In the genomic region with DNA sequence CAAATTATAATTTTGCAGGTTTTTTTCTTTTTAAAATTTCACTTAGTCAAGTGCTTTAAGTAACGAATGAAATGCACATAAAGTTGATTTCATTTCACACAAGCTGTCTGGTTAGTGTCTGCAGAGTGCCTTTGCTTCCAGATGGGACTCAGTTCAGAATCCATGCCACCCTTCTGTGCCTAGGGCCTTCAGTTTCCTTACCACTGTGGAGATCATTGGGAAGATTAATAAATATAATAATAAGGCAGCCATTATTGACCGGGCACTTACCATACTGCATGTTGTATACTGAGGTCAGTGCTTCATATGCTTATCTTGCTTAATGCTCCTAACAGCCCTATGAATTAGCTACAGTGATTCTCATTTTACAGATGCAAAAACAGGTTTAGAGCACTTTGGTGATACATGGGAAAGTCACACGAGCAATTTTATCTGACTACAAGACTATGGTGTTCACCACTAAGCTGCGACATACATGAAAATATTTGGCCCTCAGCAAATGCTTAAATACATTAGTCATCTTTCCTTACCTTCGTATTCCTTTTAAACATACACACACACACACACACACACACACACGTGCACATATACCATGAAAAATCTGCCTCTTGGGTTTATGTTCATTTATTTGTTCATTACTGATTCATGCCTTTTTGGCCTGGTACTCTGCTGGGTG, we compare ENCODE assay signal across 28 cellular contexts. TPM values are rescaled to one million over a fixed set of nuclear protein-coding genes. Genes with fewer than 3 reads are reported as not detected.
DNase-seq lines count a peak whose midpoint lies in the region; ATAC-seq, FAIRE-seq and TF ChIP-seq lines count a peak whose summit lies in the region.
"Had no signal": no experiment of that assay in that cellular context is flagged by ENCODE, and none has a peak within 500 bp of the region (broad histone marks: within the 10 kb centered on the region; RNA-seq: fewer than 3 reads in every experiment).

No MANE protein-coding gene starts in this region.

- no peak overlapping the region for H3K9ac ChIP-seq in endodermal cell (ENCODE audit: extremely low read depth, low read length, poor library complexity, severe bottlenecking)
- no peak overlapping the region for H3K9ac ChIP-seq in keratinocyte (ENCODE audit: control insufficient read depth, extremely low read depth, insufficient read depth, low read length)

- no peak overlapping the region for H2AFZ ChIP-seq in keratinocyte (ENCODE audit: control insufficient read depth, low read length)
- H2AFZ ChIP-seq: PC-9 had no signal

- H3K27me3 ChIP-seq in endodermal cell (ENCODE audit: control insufficient read depth, insufficient read depth, low read length, poor library complexity, severe bottlenecking) (peaks cover 46% of the 10 kb centered on the region), keratinocyte (ENCODE audit: control insufficient read depth, extremely low read depth, insufficient read depth, low read length) (no peaks in the 10 kb centered on the region)

- H3K9me3 ChIP-seq in endodermal cell (ENCODE audit: control insufficient read depth, low read length), result no peaks in the 10 kb centered on the region
- H3K9me3 ChIP-seq in keratinocyte (ENCODE audit: control insufficient read depth, low read depth, low read length), result no peaks in the 10 kb centered on the region
- H3K9me3 ChIP-seq: A549, Caco-2, SJCRH30 had no signal

- peaks cover 5% of the 10 kb centered on the region for H3K4me1 Mint-ChIP-seq in endodermal cell

- TF ChIP-seq POLR2A in GM12891 (IDR thresholded peaks at IDR 0.05; ENCODE audit: low read depth, low read length), result no peak

- peaks cover 42% of the 10 kb centered on the region for H3K27me3 Mint-ChIP-seq in endodermal cell (ENCODE audit: insufficient read depth)

- FAIRE-seq in keratinocyte (lab: Jason Lieb, UNC) (peak; percentile 64), GM12891 (lab: Jason Lieb, UNC) (no peak)
- FAIRE-seq: A549, G401.6, HepG2, K562 had no signal

- no peak overlapping the region for H3K4me2 ChIP-seq in keratinocyte (ENCODE audit: control insufficient read depth, extremely low read depth, insufficient read depth, low read depth, low read length)
- H3K4me2 ChIP-seq: A549, PC-9 had no signal

- H3K4me3 Mint-ChIP-seq in endodermal cell, result no peak overlapping the region
- H3K4me3 Mint-ChIP-seq: CD4-positive, alpha-beta memory T cell had no signal

- DNase-seq in HPDE6-E6E7 (ENCODE audit: extremely low spot score) (peak; percentile 16), endodermal cell (peak; percentile 10), keratinocyte (ENCODE audit: low read depth, low spot score) (no peak), NCI-H524 treated with DMSO at 0.1 percent for 48 hours (lab: John Stamatoyannopoulos, UW) (no peak), GM12891 (ENCODE audit: insufficient read length, low spot score) (no peak)
- no peak for DNase-seq in activated CD4-positive, CD25-positive, alpha-beta regulatory T cell treated with anti-CD3 and anti-CD28 coated beads, Interleukin-2, amount 50 U/mL, for 72 hours
- DNase-seq: AML-193; C1 segment of cervical spinal cord; Caco-2; CD4-positive, alpha-beta memory T cell; HCEC 1CT; MM.1S; NCI-H2029; NCI-H446; NCI-H526; NCI-H82; NK-92 treated with Interleukin-12 subunit alpha and Interleukin-12 subunit beta, amount 100 ng/mL, for 24 hours; PC-9; SJCRH30 had no signal

- H3K4me1 ChIP-seq in endodermal cell (ENCODE audit: control insufficient read depth, insufficient read depth, low read length) (no peaks in the 10 kb centered on the region), keratinocyte (ENCODE audit: control insufficient read depth, extremely low read depth, insufficient read depth, low read length) (peaks cover 8% of the 10 kb centered on the region)
- H3K4me1 ChIP-seq: A549, SJCRH30 had no signal

- H3K4me3 ChIP-seq in endodermal cell (ENCODE audit: low read length), result no peak overlapping the region
- no peak overlapping the region for H3K4me3 ChIP-seq in keratinocyte (ENCODE audit: control insufficient read depth in 2 of 3, extremely low read depth in 1 of 3, insufficient read depth in 2 of 3, low read depth in 1 of 3, low read length in 3 of 3)
- H3K4me3 ChIP-seq: A549, K562, PC-9, SJCRH30 had no signal

- TF ChIP-seq CTCF in endodermal cell (conservative IDR thresholded peaks at IDR 0.05) (no peak), keratinocyte (optimal IDR thresholded peaks at IDR 0.05 in 1 of 3, IDR thresholded peaks at IDR 0.05 in 1 of 3, conservative IDR thresholded peaks at IDR 0.05 in 1 of 3; ENCODE audit: extremely low read depth in 1 of 3, insufficient read depth in 2 of 3, low read length in 3 of 3) (no peak)

- H3K36me3 ChIP-seq in endodermal cell (ENCODE audit: control insufficient read depth, insufficient read depth, low read length) (no peaks in the 10 kb centered on the region), keratinocyte (ENCODE audit: control insufficient read depth in 2 of 2, extremely low read depth in 1 of 2, insufficient read depth in 2 of 2, low read length in 2 of 2) (no peaks in the 10 kb centered on the region)
- H3K36me3 ChIP-seq: SJCRH30 had no signal

- H3K9me3 Mint-ChIP-seq in endodermal cell, result no peaks in the 10 kb centered on the region
- H3K9me3 Mint-ChIP-seq: CD4-positive, alpha-beta memory T cell had no signal

- ATAC-seq in SK-N-SH treated with all-trans-retinoic acid at 6 μM for 48 hours, result peak; percentile 44; the same call in 1 of the 3 replicates
- no peak for ATAC-seq in GM19463 (IDR thresholded peaks at IDR 0.05; ENCODE audit: unreplicated experiment)
- ATAC-seq: A549, HepG2, K562, Right ventricle myocardium inferior had no signal

- no peaks in the 10 kb centered on the region for H4K20me1 ChIP-seq in keratinocyte (ENCODE audit: control insufficient read depth, extremely low read depth, insufficient read depth, low read length)

- H3K27ac ChIP-seq in endodermal cell (ENCODE audit: low read depth, low read length) (no peak overlapping the region), keratinocyte (ENCODE audit: control insufficient read depth, insufficient read depth, low read length) (no peak overlapping the region)
- H3K27ac ChIP-seq: A549, HL-60, PC-9, SJCRH30 had no signal

- no peaks in the 10 kb centered on the region for H3K79me2 ChIP-seq in keratinocyte (ENCODE audit: control insufficient read depth, insufficient read depth, low read length)

- no peaks in the 10 kb centered on the region for H3K36me3 Mint-ChIP-seq in endodermal cell (ENCODE audit: low read depth)
- H3K36me3 Mint-ChIP-seq: CD4-positive, alpha-beta memory T cell had no signal

- H3K9me1 ChIP-seq in keratinocyte (ENCODE audit: control insufficient read depth, extremely low read depth, insufficient read depth, low read length), result no peaks in the 10 kb centered on the region

- H3K27ac Mint-ChIP-seq in endodermal cell, result no peak overlapping the region
- H3K27ac Mint-ChIP-seq: CD4-positive, alpha-beta memory T cell had no signal

- WGBS in endodermal cell (ENCODE audit: insufficient coverage in 1 of 2, insufficient read length in 1 of 2), 2 experiments, result 75 to 88% methylated on average over 4 to 6 of the region's 6 CpGs

- dilution Hi-C loops in keratinocyte (cut with MboI; ENCODE audit: extremely low pct_ligation_motif_present, low sequenced_read_pairs), result no loop called here

TF ChIP-seq in SK-N-SH treated with all-trans-retinoic acid at 6 μM for 48 hours, 23 proteins besides CTCF, POLR2A, EP300 and RAD21 (continues in another document):
- TF ChIP-seq, protein P1, sequence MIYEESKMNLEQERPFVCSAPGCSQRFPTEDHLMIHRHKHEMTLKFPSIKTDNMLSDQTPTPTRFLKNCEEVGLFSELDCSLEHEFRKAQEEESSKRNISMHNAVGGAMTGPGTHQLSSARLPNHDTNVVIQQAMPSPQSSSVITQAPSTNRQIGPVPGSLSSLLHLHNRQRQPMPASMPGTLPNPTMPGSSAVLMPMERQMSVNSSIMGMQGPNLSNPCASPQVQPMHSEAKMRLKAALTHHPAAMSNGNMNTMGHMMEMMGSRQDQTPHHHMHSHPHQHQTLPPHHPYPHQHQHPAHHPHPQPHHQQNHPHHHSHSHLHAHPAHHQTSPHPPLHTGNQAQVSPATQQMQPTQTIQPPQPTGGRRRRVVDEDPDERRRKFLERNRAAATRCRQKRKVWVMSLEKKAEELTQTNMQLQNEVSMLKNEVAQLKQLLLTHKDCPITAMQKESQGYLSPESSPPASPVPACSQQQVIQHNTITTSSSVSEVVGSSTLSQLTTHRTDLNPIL (CRISPR knock-in tag; IDR thresholded peaks at IDR 0.05; ENCODE audit: low read depth), result no peak
- TF ChIP-seq RARB (CRISPR knock-in tag; IDR thresholded peaks at IDR 0.05), result no peak
- no peak for TF ChIP-seq TOX (CRISPR knock-in tag; IDR thresholded peaks at IDR 0.05; ENCODE audit: borderline replicate concordance)
- no peak for TF ChIP-seq CSDC2 (CRISPR knock-in tag; IDR thresholded peaks at IDR 0.05)
- no peak for TF ChIP-seq OSR1 (CRISPR knock-in tag; IDR thresholded peaks at IDR 0.05)
- TF ChIP-seq ISL1 (CRISPR knock-in tag; IDR thresholded peaks at IDR 0.05), result no peak

TF ChIP-seq in GM12891, 5 proteins besides CTCF, POLR2A, EP300 and RAD21:
- TF ChIP-seq TAF1 (IDR thresholded peaks at IDR 0.05; ENCODE audit: low read depth, low read length) (no peak), POU2F2 (IDR thresholded peaks at IDR 0.05; ENCODE audit: low read depth, low read length) (no peak), PAX5 (IDR thresholded peaks at IDR 0.05; ENCODE audit: insufficient read depth, low read length, severe bottlenecking) (no peak), SPI1 (IDR thresholded peaks at IDR 0.05; ENCODE audit: low read depth, low read length) (no peak), POLR2AphosphoS5 (IDR thresholded peaks at IDR 0.05; ENCODE audit: low read depth, low read length) (no peak)

RNA-seq across cellular contexts. Expression of gene NMNAT3, which starts 3.0 kb away (rescaled TPM):
- 1 to 10 TPM; 1.2 to 1.6 TPM for total RNA-seq in endodermal cell
- polyA plus RNA-seq in endodermal cell (2013, experiment 1 of 2), result 2.9 TPM
- 2.3 TPM for polyA plus RNA-seq in endodermal cell (2013, experiment 2 of 2)
- polyA plus RNA-seq in keratinocyte, result 1.5 to 2.2 TPM (median 1.6 TPM) in 3 replicates
- polyA plus RNA-seq in keratinocyte (2011; ENCODE audit: low read depth), result 1.8 TPM
- polyA plus RNA-seq in keratinocyte (2011; cell fraction: cytosol; rRNA removed), result 1.4 and 2.2 TPM in 2 replicates
- polyA plus RNA-seq in keratinocyte (2011; cell fraction: nucleus; rRNA removed), result 1.8 and 2.4 TPM in 2 replicates
- 0.80 and 3.1 TPM in 2 replicates for polyA plus RNA-seq in keratinocyte (2012; ENCODE audit: low replicate concordance)
- polyA minus RNA-seq in keratinocyte, result 1.7 to 2.1 TPM (median 1.8 TPM) in 3 replicates
- polyA minus RNA-seq in keratinocyte (2011; cell fraction: cytosol; rRNA and poly(A)+ RNA removed), result not detected
- 3.1 and 3.2 TPM in 2 replicates for polyA minus RNA-seq in keratinocyte (2011; cell fraction: nucleus; rRNA and poly(A)+ RNA removed)
- polyA plus RNA-seq in GM12891 (2012; ENCODE audit: low read depth, missing spikeins), result 0.44 TPM
- total RNA-seq: LHCN-M2 had no signal

Comparison
In these comparisons a context has a peak if more than half of its experiments do, and no peak if none do; other contexts are left out.
1. DNase-seq: peak in HPDE6-E6E7 (single experiment) and endodermal cell (single experiment); none in keratinocyte (single experiment), NCI-H524 treated with DMSO at 0.1 percent for 48 hours (single experiment), activated CD4-positive, CD25-positive, alpha-beta regulatory T cell treated with anti-CD3 and anti-CD28 coated beads, Interleukin-2, amount 50 U/mL, for 72 hours (single experiment) and GM12891 (single experiment).